26 cellular contexts compared by ENCODE assay signal in the genomic region with DNA sequence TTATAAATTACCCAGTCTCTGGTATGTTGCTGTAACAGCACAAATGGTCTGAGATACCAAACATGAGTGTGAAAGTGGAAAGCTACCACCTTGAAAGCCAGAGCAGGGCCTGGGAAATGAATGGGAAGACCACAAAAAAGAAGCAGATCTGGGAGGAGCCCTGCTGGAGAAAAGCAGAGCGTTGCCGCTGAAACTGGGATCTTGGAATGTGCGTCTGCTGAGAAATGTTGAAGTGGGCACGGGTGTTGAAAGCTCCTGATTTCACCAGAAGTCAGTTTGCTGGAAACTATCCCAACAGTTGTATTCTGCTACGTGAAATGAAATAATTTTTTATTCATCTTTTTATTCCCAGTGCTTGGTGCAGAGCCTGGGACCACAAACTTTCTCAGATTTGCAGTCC. TPM values are rescaled to one million over a fixed set of nuclear protein-coding genes. Genes with fewer than 3 reads are reported as not detected.
A peak's percentile ranks its signal among the peaks of the same experiment; 100 is the strongest.
DNase-seq lines count a peak whose midpoint lies in the region; ATAC-seq and TF ChIP-seq lines count a peak whose summit lies in the region.
"Had no signal": no experiment of that assay in that cellular context is flagged by ENCODE, and none has a peak within 500 bp of the region (broad histone marks: within the 10 kb centered on the region; RNA-seq: fewer than 3 reads in every experiment).

No MANE protein-coding gene starts in this region.

- H3K4me3 Mint-ChIP-seq in activated CD4-positive, alpha-beta memory T cell treated with anti-CD3 and anti-CD28 coated beads, Interleukin-2, amount 10 ng/mL, durations not matched to agents 7 days and 5 days, result no peak overlapping the region
- H3K4me3 Mint-ChIP-seq: activated B cell treated with CpG ODN at 0.5 μM for 24 hours, neural crest cell had no signal

- DNase-seq in AG08396 (ENCODE audit: low spot score) (peak; percentile 10), RWPE2 (ENCODE audit: low spot score) (no peak), fibroblast of the aortic adventitia (ENCODE audit: low read depth) (peak; percentile 61), neuronal stem cell (ENCODE audit: low spot score) (no peak), GDM1 (lab: John Stamatoyannopoulos, UW) (no peak), GOT3 (lab: John Stamatoyannopoulos, UW) (no peak)
- no peak for DNase-seq in activated CD4-positive, alpha-beta memory T cell treated with anti-CD3 and anti-CD28 coated beads, Interleukin-2, amount 10 ng/mL, durations not matched to agents 7 days and 5 days
- DNase-seq: activated B cell treated with CpG ODN at 0.5 μM for 24 hours; activated CD4-positive, alpha-beta T cell treated with anti-CD3 and anti-CD28 coated beads, Interleukin-2, amount 50 U/mL, for 4 hours; activated CD8-positive, alpha-beta memory T cell treated with anti-CD3 and anti-CD28 coated beads, Interleukin-2, amount 50 U/mL, for 48 hours; activated effector memory CD4-positive, alpha-beta T cell treated with Interleukin-2 at 50 U/mL for 16 hours; body of pancreas; esophagus squamous epithelium; KBM-7; NCI-H1436 treated with DMSO at 0.1 percent for 48 hours; NCI-H2171; NCI-H526 treated with DMSO at 0.1 percent for 48 hours; retina; stimulated activated CD4-positive, alpha-beta T cell treated with anti-CD3 and anti-CD28 coated beads, Interleukin-15, amount 100 ng/mL, for 24 hours; stimulated activated CD8-positive, alpha-beta memory T cell treated with anti-CD3 and anti-CD28 coated beads, Interleukin-4, amount 100 ng/mL, for 48 hours; T1000 had no signal

- H3K4me1 Mint-ChIP-seq in activated CD4-positive, alpha-beta memory T cell treated with anti-CD3 and anti-CD28 coated beads, Interleukin-2, amount 10 ng/mL, durations not matched to agents 7 days and 5 days, result peaks cover 1% of the 10 kb centered on the region
- H3K4me1 Mint-ChIP-seq: activated B cell treated with CpG ODN at 0.5 μM for 24 hours had no signal

- H2AK5ac ChIP-seq in neuronal stem cell (ENCODE audit: low read depth, low read length), result no peak overlapping the region

- H4K91ac ChIP-seq in neuronal stem cell (ENCODE audit: low read depth, low read length, poor library complexity), result no peak overlapping the region

- no peak overlapping the region for H3K18ac ChIP-seq in neuronal stem cell (ENCODE audit: low read length)

- no peak overlapping the region for H3K4me3 ChIP-seq in RWPE2 (ENCODE audit: severe bottlenecking)
- H3K4me3 ChIP-seq in fibroblast of the aortic adventitia (ENCODE audit: low read depth, low read length), result no peak overlapping the region
- no peak overlapping the region for H3K4me3 ChIP-seq in neuronal stem cell (ENCODE audit: low read length in 2 of 2)
- H3K4me3 ChIP-seq: body of pancreas, coronary artery, esophagus squamous epithelium, mucosa of descending colon had no signal

- H2BK15ac ChIP-seq in neuronal stem cell (ENCODE audit: low read length), result no peak overlapping the region

- peaks cover 18% of the 10 kb centered on the region for H3K4me1 ChIP-seq in RWPE2 (ENCODE audit: insufficient read depth, poor library complexity, severe bottlenecking)
- H3K4me1 ChIP-seq in neuronal stem cell (ENCODE audit: control insufficient read depth in 2 of 2, insufficient read depth in 1 of 2, low read depth in 1 of 2, low read length in 2 of 2), result peaks cover 2 to 3% of the 10 kb centered on the region in 2 donors
- H3K4me1 ChIP-seq: esophagus squamous epithelium had no signal

- no peaks in the 10 kb centered on the region for H3K27me3 ChIP-seq in RWPE2 (ENCODE audit: insufficient read depth, poor library complexity, severe bottlenecking)
- H3K27me3 ChIP-seq in neuronal stem cell (ENCODE audit: control insufficient read depth in 3 of 3, insufficient read depth in 3 of 3, low read depth in 1 of 3, low read length in 3 of 3), result no peaks in the 10 kb centered on the region
- H3K27me3 ChIP-seq: body of pancreas, esophagus squamous epithelium had no signal

- no peaks in the 10 kb centered on the region for H3K36me3 Mint-ChIP-seq in activated CD4-positive, alpha-beta memory T cell treated with anti-CD3 and anti-CD28 coated beads, Interleukin-2, amount 10 ng/mL, durations not matched to agents 7 days and 5 days (ENCODE audit: low read depth)

- H3K27me3 Mint-ChIP-seq in activated CD4-positive, alpha-beta memory T cell treated with anti-CD3 and anti-CD28 coated beads, Interleukin-2, amount 10 ng/mL, durations not matched to agents 7 days and 5 days, result peaks cover 3% of the 10 kb centered on the region

- H2AFZ ChIP-seq in neuronal stem cell (ENCODE audit: low read length), result peak overlapping the region; percentile 76

- ATAC-seq in RWPE2 (ENCODE audit: low read depth) (no peak), GM18502 (IDR thresholded peaks at IDR 0.05; ENCODE audit: poor library complexity, unreplicated experiment) (no peak)
- ATAC-seq: body of pancreas had no signal

- WGBS in neuronal stem cell (ENCODE audit: extremely low coverage in 2 of 2, insufficient read length in 2 of 2, insufficient replicate concordance in 1 of 2), 2 donors, result no CpG with 5 or more reads among the region's 5 CpGs

- H3K79me1 ChIP-seq in neuronal stem cell (ENCODE audit: low read depth, low read length), result no peaks in the 10 kb centered on the region

- H3K9me3 ChIP-seq in RWPE2 (ENCODE audit: severe bottlenecking), result no peaks in the 10 kb centered on the region
- H3K9me3 ChIP-seq in neuronal stem cell (replicated peaks in 1 of 2; ENCODE audit: control insufficient read depth in 2 of 2, insufficient read depth in 1 of 2, low read depth in 1 of 2, low read length in 2 of 2), result no peaks in the 10 kb centered on the region
- H3K9me3 ChIP-seq: body of pancreas, esophagus squamous epithelium, mucosa of descending colon had no signal

- no peak overlapping the region for H3K23ac ChIP-seq in neuronal stem cell (ENCODE audit: low read depth, low read length, poor library complexity)

- H2BK12ac ChIP-seq in neuronal stem cell (ENCODE audit: low read length), result no peak overlapping the region

- H3K9me3 Mint-ChIP-seq in activated CD4-positive, alpha-beta memory T cell treated with anti-CD3 and anti-CD28 coated beads, Interleukin-2, amount 10 ng/mL, durations not matched to agents 7 days and 5 days, result no peaks in the 10 kb centered on the region
- H3K9me3 Mint-ChIP-seq: activated B cell treated with CpG ODN at 0.5 μM for 24 hours had no signal

- H2BK120ac ChIP-seq in neuronal stem cell (ENCODE audit: low read depth, low read length), result no peak overlapping the region

- TF ChIP-seq CTCF in RWPE2 (IDR thresholded peaks at IDR 0.05; ENCODE audit: poor library complexity, severe bottlenecking), result no peak
- TF ChIP-seq CTCF in fibroblast of the aortic adventitia (IDR thresholded peaks at IDR 0.05; ENCODE audit: insufficient read depth, low read length), result peak; percentile 2

- CTCF ChIA-PET in activated CD4-positive, alpha-beta memory T cell treated with anti-CD3 and anti-CD28 coated beads, Interleukin-2, amount 10 ng/mL, durations not matched to agents 7 days and 5 days (lab: Charles Lee), result no interaction called here

- H4K8ac ChIP-seq in neuronal stem cell (ENCODE audit: low read depth, low read length), result no peak overlapping the region

- no peak overlapping the region for H3K4me2 ChIP-seq in neuronal stem cell (ENCODE audit: insufficient read depth, low read length, poor library complexity, severe bottlenecking)

- POLR2A ChIA-PET in activated CD4-positive, alpha-beta memory T cell treated with anti-CD3 and anti-CD28 coated beads, Interleukin-2, amount 10 ng/mL, durations not matched to agents 7 days and 5 days (lab: Charles Lee), result no interaction called here

- no peaks in the 10 kb centered on the region for H3K36me3 ChIP-seq in RWPE2 (ENCODE audit: low read depth)
- H3K36me3 ChIP-seq in neuronal stem cell (replicated peaks in 1 of 2; ENCODE audit: control insufficient read depth in 2 of 2, insufficient read depth in 2 of 2, low read length in 2 of 2), result no peaks in the 10 kb centered on the region
- H3K36me3 ChIP-seq: esophagus squamous epithelium had no signal

- H3K9ac ChIP-seq in neuronal stem cell (ENCODE audit: low read depth, low read length, poor library complexity), result no peak overlapping the region

- H3K4ac ChIP-seq in neuronal stem cell (ENCODE audit: low read length), result no peak overlapping the region

- H3K27ac ChIP-seq in RWPE2 (ENCODE audit: poor library complexity, severe bottlenecking) (peak overlapping the region; percentile 62), neuronal stem cell (replicated peaks; ENCODE audit: low read length) (no peak overlapping the region)
- H3K27ac ChIP-seq: body of pancreas, C4-2B, coronary artery, esophagus squamous epithelium had no signal

- no peak overlapping the region for H3K27ac Mint-ChIP-seq in activated CD4-positive, alpha-beta memory T cell treated with anti-CD3 and anti-CD28 coated beads, Interleukin-2, amount 10 ng/mL, durations not matched to agents 7 days and 5 days
- H3K27ac Mint-ChIP-seq: activated B cell treated with CpG ODN at 0.5 μM for 24 hours had no signal

- no peak overlapping the region for H3K14ac ChIP-seq in neuronal stem cell (ENCODE audit: low read length)

- H2BK5ac ChIP-seq in neuronal stem cell (ENCODE audit: low read length), result no peak overlapping the region

RNA-seq across cellular contexts. Expression of a gene that starts 40.0 kb away (rescaled TPM):
- 10.7 and 16.8 TPM in 2 replicates for total RNA-seq in fibroblast of the aortic adventitia (ENCODE audit: low replicate concordance)
- polyA plus RNA-seq in neuronal stem cell (2013, experiment 1 of 2), result 18.7 TPM
- polyA plus RNA-seq in neuronal stem cell (2013, experiment 2 of 2), result 18.4 TPM
- under 1 TPM; 0.20 to 0.33 TPM for total RNA-seq in activated CD4-positive, alpha-beta memory T cell treated with anti-CD3 and anti-CD28 coated beads, Interleukin-2, amount 10 ng/mL, durations not matched to agents 7 days and 5 days

Comparison
In these comparisons a context has a peak if more than half of its experiments do, and no peak if none do; other contexts are left out.
1. DNase-seq: peak in AG08396 (single experiment) and fibroblast of the aortic adventitia (single experiment); none in RWPE2 (single experiment), neuronal stem cell (single experiment), GDM1 (single experiment), GOT3 (single experiment) and activated CD4-positive, alpha-beta memory T cell treated with anti-CD3 and anti-CD28 coated beads, Interleukin-2, amount 10 ng/mL, durations not matched to agents 7 days and 5 days (single experiment).